Comparison of ENCODE assay signal across 8 cellular contexts in genomic region chr20:49608752-49609670, GRCh38. TPM values are rescaled to one million over a fixed set of nuclear protein-coding genes. Genes with fewer than 3 reads are reported as not detected.
DNase-seq lines count a peak whose midpoint lies in the region; ATAC-seq and TF ChIP-seq lines count a peak whose summit lies in the region.

No MANE protein-coding gene starts in this region.

- 9 to 11% methylated on average over 7 to 14 of the region's 17 CpGs for WGBS in esophagus squamous epithelium, 2 donors

- H3K4me3 ChIP-seq in OCI-LY1 (ENCODE audit: low read depth, low read length, poor library complexity, severe bottlenecking) (peak overlapping the region; percentile 43), esophagus squamous epithelium (peak overlapping the region in 1 of 4 donors; percentile 35)

- peaks cover 24% of the 10 kb centered on the region for H3K4me1 ChIP-seq in OCI-LY1 (ENCODE audit: insufficient read depth, low read length, severe bottlenecking)
- peaks cover 7 to 47% (median 18%) of the 10 kb centered on the region in 3 donors for H3K4me1 ChIP-seq in esophagus squamous epithelium

- TF ChIP-seq CTCF in GM10248 (IDR thresholded peaks at IDR 0.05; ENCODE audit: control extremely low read depth, extremely low read depth, low read depth, missing control alignments) (peak; percentile 90), OCI-LY1 (IDR thresholded peaks at IDR 0.05; ENCODE audit: low read length) (peak; percentile 98), esophagus squamous epithelium (IDR thresholded peaks at IDR 0.05) (peak; percentile 89 to 97 (median 95)), nephron (IDR thresholded peaks at IDR 0.05; ENCODE audit: unreplicated experiment in 3 of 3) (peak; percentile 97 to 99 (median 98))

- H3K27me3 ChIP-seq in OCI-LY1 (ENCODE audit: insufficient read depth, low read length) (no peaks in the 10 kb centered on the region), esophagus squamous epithelium (peaks cover 0 to 15% (median 0%) of the 10 kb centered on the region in 4 donors)

- no peaks in the 10 kb centered on the region for H3K36me3 Mint-ChIP-seq in nephron (ENCODE audit: low read depth)
- H3K36me3 Mint-ChIP-seq in stimulated activated naive CD8-positive, alpha-beta T cell treated with anti-CD3 and anti-CD28 coated beads, Interleukin-15, Interleukin-2, amounts not matched to agents 100 ng/mL and 50 ng/mL, for 24 hours (ENCODE audit: low read depth), result no peaks in the 10 kb centered on the region

- no peaks in the 10 kb centered on the region for H3F3A ChIP-seq in OCI-LY1 (ENCODE audit: insufficient read depth, low read length)

- H3K4me3 Mint-ChIP-seq in nephron, result peak overlapping the region in 1 of 3 experiments; percentile 10
- H3K4me3 Mint-ChIP-seq in stimulated activated naive CD8-positive, alpha-beta T cell treated with anti-CD3 and anti-CD28 coated beads, Interleukin-15, Interleukin-2, amounts not matched to agents 100 ng/mL and 50 ng/mL, for 24 hours, result no peak overlapping the region

- no peak overlapping the region for H3K9ac ChIP-seq in OCI-LY1 (ENCODE audit: low read length)

- H3K27ac Mint-ChIP-seq in nephron, result peak overlapping the region in 1 of 3 experiments; percentile 2
- peak overlapping the region; percentile 6 for H3K27ac Mint-ChIP-seq in stimulated activated naive CD8-positive, alpha-beta T cell treated with anti-CD3 and anti-CD28 coated beads, Interleukin-15, Interleukin-2, amounts not matched to agents 100 ng/mL and 50 ng/mL, for 24 hours

- intact Hi-C loops in esophagus squamous epithelium (cut with DNase I), result loop anchor here (5.0 to 10.0 kb wide), 2 partner anchors 67 to 274 kb away; no protein-coding TSS in a partner anchor

- H3K9me3 ChIP-seq in OCI-LY1 (ENCODE audit: low read length), result no peaks in the 10 kb centered on the region
- no peaks in the 10 kb centered on the region for H3K9me3 ChIP-seq in esophagus squamous epithelium

- CTCF ChIA-PET in GM10248 (lab: Yijun Ruan, JAX), result interaction anchor here (0.6 to 11.3 kb wide), 72 partner anchors 9 to 328 kb away, joined by 3 to 169 read pairs (median 5); partner anchors contain the start of gene RNF114

- peak overlapping the region; percentile 62 for H3K4me2 ChIP-seq in OCI-LY1 (ENCODE audit: low read length)

- ATAC-seq in GM21723 (IDR thresholded peaks at IDR 0.05; ENCODE audit: unreplicated experiment), result no peak

- no peaks in the 10 kb centered on the region for H3K9me2 ChIP-seq in OCI-LY1 (ENCODE audit: low read depth, low read length)

- H3K27ac ChIP-seq in OCI-LY1 (ENCODE audit: low read depth, low read length, poor library complexity, severe bottlenecking) (no peak overlapping the region), esophagus squamous epithelium (no peak overlapping the region)

- peaks cover 11% of the 10 kb centered on the region for H3K4me1 Mint-ChIP-seq in nephron
- peaks cover 35% of the 10 kb centered on the region for H3K4me1 Mint-ChIP-seq in stimulated activated naive CD8-positive, alpha-beta T cell treated with anti-CD3 and anti-CD28 coated beads, Interleukin-15, Interleukin-2, amounts not matched to agents 100 ng/mL and 50 ng/mL, for 24 hours (ENCODE audit: low read depth)

- H3K36me3 ChIP-seq in OCI-LY1 (ENCODE audit: insufficient read depth, low read length) (no peaks in the 10 kb centered on the region), esophagus squamous epithelium (no peaks in the 10 kb centered on the region)

- no peaks in the 10 kb centered on the region for H4K20me1 ChIP-seq in OCI-LY1 (ENCODE audit: insufficient read depth, low read length)

- no peaks in the 10 kb centered on the region for H3K79me2 ChIP-seq in OCI-LY1 (ENCODE audit: insufficient read depth, low read length)

- POLR2A ChIA-PET in GM10248 (lab: Yijun Ruan, JAX), result no interaction called here

- no peak for TF ChIP-seq POLR2A in esophagus squamous epithelium (IDR thresholded peaks at IDR 0.05)

- DNase-seq in GM10248 (ENCODE audit: extremely low spot score), result peak; percentile 80
- DNase-seq in HT1080 (ENCODE audit: low read depth), result peak; percentile 36
- DNase-seq in activated T-cell treated with anti-CD3 and anti-CD28 coated beads for 4 hours, result peak; percentile 56
- DNase-seq in esophagus squamous epithelium (lab: John Stamatoyannopoulos, UW), result no peak

- H2AFZ ChIP-seq in OCI-LY1 (ENCODE audit: low read length), result no peak overlapping the region

- H3K27me3 Mint-ChIP-seq in nephron (ENCODE audit: low read depth), result peaks cover 14% of the 10 kb centered on the region
- H3K27me3 Mint-ChIP-seq in stimulated activated naive CD8-positive, alpha-beta T cell treated with anti-CD3 and anti-CD28 coated beads, Interleukin-15, Interleukin-2, amounts not matched to agents 100 ng/mL and 50 ng/mL, for 24 hours, result peaks cover 9% of the 10 kb centered on the region

- no peaks in the 10 kb centered on the region for H3K9me3 Mint-ChIP-seq in nephron
- no peaks in the 10 kb centered on the region for H3K9me3 Mint-ChIP-seq in stimulated activated naive CD8-positive, alpha-beta T cell treated with anti-CD3 and anti-CD28 coated beads, Interleukin-15, Interleukin-2, amounts not matched to agents 100 ng/mL and 50 ng/mL, for 24 hours

RNA-seq across cellular contexts. Expression of gene PTGIS, which starts 41.1 kb away (rescaled TPM):
- 0.02 TPM in 1 of 2 replicates, not detected in the other for total RNA-seq in HT1080 (2014; rRNA removed; shearing (Covaris generic))
- polyA plus RNA-seq in HT1080 (2015; cell fraction: cytosol; rRNA removed), result 0.03 TPM in 1 of 2 replicates, not detected in the other
- polyA plus RNA-seq in HT1080 (2015; cell fraction: nucleus; rRNA removed), result not detected in 2 replicates
- total RNA-seq in esophagus squamous epithelium, result 10 to 100 TPM in 2 of 4 donors, 1 to 10 TPM in 2; 1.6 to 34.1 (median 8.6) TPM
